1 cellular context compared by ENCODE assay signal in genomic region chr1:234605983-234606730, GRCh38.
TF ChIP-seq lines count a peak whose summit lies in the region.

No MANE protein-coding gene starts in this region.

TF ChIP-seq in K562, 482 proteins besides CTCF, POLR2A, EP300 and RAD21 (continued from another document and continues in another):
- no peak for TF ChIP-seq CLOCK (CRISPR knock-in tag; IDR thresholded peaks at IDR 0.05; ENCODE audit: borderline replicate concordance)
- TF ChIP-seq RBM15 (IDR thresholded peaks at IDR 0.05; ENCODE audit: insufficient read depth, low read length): no peak
- TF ChIP-seq ARID1B (IDR thresholded peaks at IDR 0.05): no peak
- TF ChIP-seq ZNF239 (CRISPR knock-in tag; IDR thresholded peaks at IDR 0.05): no peak
- no peak for TF ChIP-seq FOXA3 (CRISPR knock-in tag; conservative IDR thresholded peaks at IDR 0.05 in 1 of 2, IDR thresholded peaks at IDR 0.05 in 1 of 2)
- TF ChIP-seq SP2 (IDR thresholded peaks at IDR 0.05; ENCODE audit: extremely low read depth, low read depth, low read length, poor library complexity, severe bottlenecking): no peak
- TF ChIP-seq CBX5 (IDR thresholded peaks at IDR 0.05; ENCODE audit: borderline replicate concordance, low read depth): no peak
- no peak for TF ChIP-seq TAF15 (IDR thresholded peaks at IDR 0.05; ENCODE audit: low read depth, low read length)
- TF ChIP-seq ZNF780A (CRISPR knock-in tag; IDR thresholded peaks at IDR 0.05): no peak
- TF ChIP-seq ZBTB11 (CRISPR knock-in tag; IDR thresholded peaks at IDR 0.05): no peak
- no peak for TF ChIP-seq ETS2 (tag; IDR thresholded peaks at IDR 0.05; ENCODE audit: borderline replicate concordance, poor library complexity, severe bottlenecking)
- no peak for TF ChIP-seq NBN (IDR thresholded peaks at IDR 0.05; ENCODE audit: low read depth)
- TF ChIP-seq XRCC5 (IDR thresholded peaks at IDR 0.05; ENCODE audit: low read depth, low read length): no peak
- TF ChIP-seq CBFA2T2 (conservative IDR thresholded peaks at IDR 0.05): peak; percentile 33
- no peak for TF ChIP-seq MAFG (tag; conservative IDR thresholded peaks at IDR 0.05)
- no peak for TF ChIP-seq ETV6 (IDR thresholded peaks at IDR 0.05; ENCODE audit: borderline replicate concordance in 1 of 2, low read depth in 2 of 2, low read length in 1 of 2)
- no peak for TF ChIP-seq ETV6 (CRISPR knock-in tag; IDR thresholded peaks at IDR 0.05; ENCODE audit: borderline replicate concordance)
- no peak for TF ChIP-seq ZNF274 (IDR thresholded peaks at IDR 0.05; ENCODE audit: borderline replicate concordance, low read depth, low read length)
- no peak for TF ChIP-seq FOXO4 (CRISPR knock-in tag; IDR thresholded peaks at IDR 0.05)
- no peak for TF ChIP-seq ZNF76 (CRISPR knock-in tag; IDR thresholded peaks at IDR 0.05; ENCODE audit: borderline replicate concordance)
- no peak for TF ChIP-seq E2F3 (CRISPR knock-in tag; IDR thresholded peaks at IDR 0.05)
- no peak for TF ChIP-seq POLR3G (IDR thresholded peaks at IDR 0.05; ENCODE audit: extremely low read depth, insufficient read length, insufficient replicate concordance)
- 0 out of 2 replicates have a peak, but pooled peaks have one; percentile 69 for TF ChIP-seq HEY1 (CRISPR knock-in tag; IDR thresholded peaks at IDR 0.05; ENCODE audit: borderline replicate concordance)
- TF ChIP-seq SOX6 (IDR thresholded peaks at IDR 0.05): peak; percentile 59
- no peak for TF ChIP-seq EWSR1 (IDR thresholded peaks at IDR 0.05; ENCODE audit: borderline replicate concordance, low read depth, partially characterized antibody)
- TF ChIP-seq ZNF655 (CRISPR knock-in tag; IDR thresholded peaks at IDR 0.05): no peak
- TF ChIP-seq HDAC8 (tag; IDR thresholded peaks at IDR 0.05): no peak
- TF ChIP-seq ZNF639 (CRISPR knock-in tag; conservative IDR thresholded peaks at IDR 0.05 in 1 of 2, IDR thresholded peaks at IDR 0.05 in 1 of 2): peak in 1 of 2 experiments; percentile 29; a peak in 1 of 4 replicates
- TF ChIP-seq EGR1 (conservative IDR thresholded peaks at IDR 0.05): no peak
- peak in 1 of 2 experiments; percentile 77; a peak in 2 of 4 replicates for TF ChIP-seq FOXK2 (conservative IDR thresholded peaks at IDR 0.05 in 1 of 2, IDR thresholded peaks at IDR 0.05 in 1 of 2; ENCODE audit: low read depth in 2 of 2)
- no peak for TF ChIP-seq PREB (CRISPR knock-in tag; IDR thresholded peaks at IDR 0.05)
- TF ChIP-seq PBX2 (CRISPR knock-in tag; IDR thresholded peaks at IDR 0.05; ENCODE audit: low read depth): no peak
- TF ChIP-seq PBX2 (tag; conservative IDR thresholded peaks at IDR 0.05; ENCODE audit: low read depth): no peak
- no peak for TF ChIP-seq ELK3 (CRISPR knock-in tag; IDR thresholded peaks at IDR 0.05)
- no peak for TF ChIP-seq CEBPZ (IDR thresholded peaks at IDR 0.05; ENCODE audit: borderline replicate concordance, low read depth, low read length)
- peak; percentile 46 for TF ChIP-seq BRD9 (IDR thresholded peaks at IDR 0.05; ENCODE audit: low read depth, partially characterized antibody)
- no peak for TF ChIP-seq SAFB2 (IDR thresholded peaks at IDR 0.05; ENCODE audit: borderline replicate concordance, low read depth, low read length, severe bottlenecking)
- peak; percentile 74; the same call in 1 of the 2 replicates for TF ChIP-seq ZNF589 (CRISPR knock-in tag; IDR thresholded peaks at IDR 0.05; ENCODE audit: low read depth)
- TF ChIP-seq ZNF197 (CRISPR knock-in tag; IDR thresholded peaks at IDR 0.05; ENCODE audit: low read depth): no peak
- TF ChIP-seq C11orf30 (IDR thresholded peaks at IDR 0.05; ENCODE audit: low read depth): no peak
